Comparison of ENCODE assay signal across 14 cellular contexts in the genomic region with DNA sequence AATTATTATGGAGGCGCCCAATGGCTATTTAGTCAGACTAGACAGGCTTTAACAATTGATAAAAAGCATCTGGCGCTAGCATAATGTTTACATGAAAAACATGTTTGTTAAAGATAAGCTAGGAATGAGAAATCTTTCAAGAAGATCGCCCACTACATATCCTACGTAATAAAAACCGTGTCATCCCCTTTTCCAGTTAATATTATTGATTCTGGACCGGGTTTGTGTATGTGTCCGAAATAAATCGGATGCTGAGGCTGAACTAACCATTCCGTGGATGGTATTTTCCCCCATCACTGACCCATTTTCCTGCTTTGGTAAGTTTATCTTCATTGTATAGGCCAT. TPM values are rescaled to one million over a fixed set of nuclear protein-coding genes. Genes with fewer than 3 reads are reported as not detected.
A peak's percentile ranks its signal among the peaks of the same experiment; 100 is the strongest.
DNase-seq lines count a peak whose midpoint lies in the region; ATAC-seq, FAIRE-seq and TF ChIP-seq lines count a peak whose summit lies in the region.
"Had no signal": no experiment of that assay in that cellular context is flagged by ENCODE, and none has a peak within 500 bp of the region (broad histone marks: within the 10 kb centered on the region; RNA-seq: fewer than 3 reads in every experiment).

No MANE protein-coding gene starts in this region.

- POLR2A ChIA-PET in HEK293T (lab: Yijun Ruan, JAX): no interaction called here

- peak; percentile 33 for FAIRE-seq in H54 (lab: Jason Lieb, UNC)
- FAIRE-seq: G401.6 had no signal

- CTCF ChIA-PET in HEK293T (lab: Yijun Ruan, JAX): no interaction called here

- H3K27me3 ChIP-seq in right lobe of liver (no peaks in the 10 kb centered on the region), skeletal muscle tissue (ENCODE audit: control insufficient read depth in 3 of 3, insufficient read depth in 3 of 3, low read length in 3 of 3) (peaks cover 0 to 26% (median 20%) of the 10 kb centered on the region in 3 donors)

- H3K9ac ChIP-seq in skeletal muscle tissue (ENCODE audit: low read depth in 1 of 3, low read length in 3 of 3): no peak overlapping the region

- H3K9me3 ChIP-seq in right lobe of liver: no peaks in the 10 kb centered on the region
- no peaks in the 10 kb centered on the region for H3K9me3 ChIP-seq in skeletal muscle tissue (ENCODE audit: control insufficient read depth in 3 of 3, low read length in 3 of 3)
- H3K9me3 ChIP-seq: neutrophil had no signal

- ATAC-seq in right lobe of liver: no peak
- ATAC-seq in HG02798 (IDR thresholded peaks at IDR 0.05; ENCODE audit: poor library complexity, unreplicated experiment): no peak

- H3K4me1 ChIP-seq in right lobe of liver (no peaks in the 10 kb centered on the region), skeletal muscle tissue (ENCODE audit: control insufficient read depth in 3 of 3, insufficient read depth in 3 of 3, low read length in 3 of 3) (peaks cover 18 to 31% (median 21%) of the 10 kb centered on the region in 3 donors)

- no peak for DNase-seq in H54 (ENCODE audit: insufficient read length, low spot score)
- DNase-seq in choroid plexus epithelial cell (ENCODE audit: low read depth): peak; percentile 58
- no peak for DNase-seq in right lobe of liver
- no peak for DNase-seq in NCI-H2171 treated with DMSO at 0.1 percent for 48 hours (lab: John Stamatoyannopoulos, UW)
- no peak for DNase-seq in HEK293T (ENCODE audit: extremely low spot score)
- no peak for DNase-seq in cerebellar nuclear complex (lab: John Stamatoyannopoulos, UW)
- DNase-seq: Calu3; NCI-H1417; RPMI8226; stimulated activated naive CD4-positive, alpha-beta T cell treated with Interleukin-2 at 50 U/mL for 16 hours had no signal

- TF ChIP-seq CTCF in choroid plexus epithelial cell (conservative IDR thresholded peaks at IDR 0.05; ENCODE audit: low read depth, low read length): no peak
- TF ChIP-seq CTCF in right lobe of liver (IDR thresholded peaks at IDR 0.05): no peak

- TF ChIP-seq POLR2A in H54 (IDR thresholded peaks at IDR 0.05; ENCODE audit: low read depth, low read length) (no peak), right lobe of liver (IDR thresholded peaks at IDR 0.05) (no peak)

- H3K27ac ChIP-seq in right lobe of liver (peak overlapping the region in 2 of 3 donors; percentile 43 to 54), skeletal muscle tissue (ENCODE audit: low read depth, low read length) (peak overlapping the region; percentile 6)
- H3K27ac ChIP-seq: neutrophil had no signal

- intact Hi-C loops in right lobe of liver (cut with DNase I): no loop called here

- H3K36me3 ChIP-seq in right lobe of liver: no peaks in the 10 kb centered on the region
- no peaks in the 10 kb centered on the region for H3K36me3 ChIP-seq in skeletal muscle tissue (ENCODE audit: control insufficient read depth in 3 of 3, insufficient read depth in 3 of 3, low read length in 3 of 3)
- H3K36me3 ChIP-seq: neutrophil had no signal

- H3K4me3 ChIP-seq in choroid plexus epithelial cell (ENCODE audit: low read depth, low read length) (peak overlapping the region; percentile 33), right lobe of liver (no peak overlapping the region), skeletal muscle tissue (ENCODE audit: low read length in 3 of 3) (no peak overlapping the region)

- 33% methylated on average over 9 of the region's 9 CpGs for WGBS in right lobe of liver (ENCODE audit: insufficient coverage, low coverage, low lambda C conversion rate, missing lambda C conversion rate)

TF ChIP-seq in HEK293T, 16 proteins besides CTCF, POLR2A, EP300 and RAD21:
- TF ChIP-seq FOXK2 (IDR thresholded peaks at IDR 0.05) (no peak), FOXA1 (IDR thresholded peaks at IDR 0.05) (no peak), BHLHE40 (IDR thresholded peaks at IDR 0.05; ENCODE audit: borderline replicate concordance) (no peak), CTBP1 (IDR thresholded peaks at IDR 0.05; ENCODE audit: borderline replicate concordance) (no peak), LEF1 (IDR thresholded peaks at IDR 0.05; ENCODE audit: borderline replicate concordance) (no peak), HDGF (IDR thresholded peaks at IDR 0.05; ENCODE audit: borderline replicate concordance) (no peak), ELF4 (IDR thresholded peaks at IDR 0.05) (no peak), ZNF384 (IDR thresholded peaks at IDR 0.05) (no peak), ARNT (IDR thresholded peaks at IDR 0.05) (no peak), NFRKB (IDR thresholded peaks at IDR 0.05) (no peak), FOXM1 (IDR thresholded peaks at IDR 0.05; ENCODE audit: borderline replicate concordance) (no peak), L3MBTL2 (conservative IDR thresholded peaks at IDR 0.05) (no peak), SP1 (IDR thresholded peaks at IDR 0.05) (no peak)
- TF ChIP-seq, protein P1, sequence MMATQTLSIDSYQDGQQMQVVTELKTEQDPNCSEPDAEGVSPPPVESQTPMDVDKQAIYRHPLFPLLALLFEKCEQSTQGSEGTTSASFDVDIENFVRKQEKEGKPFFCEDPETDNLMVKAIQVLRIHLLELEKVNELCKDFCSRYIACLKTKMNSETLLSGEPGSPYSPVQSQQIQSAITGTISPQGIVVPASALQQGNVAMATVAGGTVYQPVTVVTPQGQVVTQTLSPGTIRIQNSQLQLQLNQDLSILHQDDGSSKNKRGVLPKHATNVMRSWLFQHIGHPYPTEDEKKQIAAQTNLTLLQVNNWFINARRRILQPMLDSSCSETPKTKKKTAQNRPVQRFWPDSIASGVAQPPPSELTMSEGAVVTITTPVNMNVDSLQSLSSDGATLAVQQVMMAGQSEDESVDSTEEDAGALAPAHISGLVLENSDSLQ (IDR thresholded peaks at IDR 0.05): no peak

RNA-seq across cellular contexts. Expression of gene COL4A1, which starts 8.8 kb away (rescaled TPM):
- 10 to 100 TPM in 5 of 6 experiments, 1 to 10 TPM in 1; 8.0 to 89.8 (median 41.1) TPM for total RNA-seq in right lobe of liver
- total RNA-seq in skeletal muscle tissue: 774 TPM

RNA-seq across cellular contexts. Expression of gene COL4A2, which starts 8.9 kb away (rescaled TPM):
- 10 to 100 TPM in 5 of 6 experiments, 1 to 10 TPM in 1; 8.4 to 65.8 (median 42.5) TPM for total RNA-seq in right lobe of liver
- total RNA-seq in skeletal muscle tissue: 511 TPM
